Comparison of ENCODE assay signal across 21 cellular contexts in genomic region chr11:94106699-94107098, GRCh38.
"Had no signal": no experiment of that assay in that cellular context is flagged by ENCODE, and none has a peak within 500 bp of the region (broad histone marks: within the 10 kb centered on the region; RNA-seq: fewer than 3 reads in every experiment).

No MANE protein-coding gene starts in this region.

- H3K27me3 Mint-ChIP-seq: stimulated activated naive B cell treated with anti-CD40 and anti-IgM and Interleukin-4, amounts not matched to agents 10 μg/mL and 1 μg/mL and 100 μg/mL, for 72 hours had no signal

- ATAC-seq: esophagus mucosa; foreskin keratinocyte; left colon; mucosa of descending colon; natural killer cell treated with Interleukin-12 subunit alpha and Interleukin-12 subunit beta and Interleukin-15 and Interleukin-18, amount 100 ng/mL, for 72 hours; stimulated activated naive B cell treated with anti-CD40 and anti-IgM and Interleukin-4, amounts not matched to agents 10 μg/mL and 1 μg/mL and 100 μg/mL, for 72 hours had no signal

- H3K4me1 ChIP-seq: neural progenitor cell, stomach had no signal

- H3K36me3 ChIP-seq: neural progenitor cell, ovary, stomach had no signal

- H3K27ac Mint-ChIP-seq: natural killer cell treated with Interleukin-12 subunit alpha and Interleukin-12 subunit beta and Interleukin-15 and Interleukin-18, amount 100 ng/mL, for 72 hours; neural progenitor cell; stimulated activated naive B cell treated with anti-CD40 and anti-IgM and Interleukin-4, amounts not matched to agents 10 μg/mL and 1 μg/mL and 100 μg/mL, for 72 hours had no signal

- H3K4me1 Mint-ChIP-seq: central memory CD8-positive, alpha-beta T cell; neural progenitor cell; stimulated activated naive B cell treated with anti-CD40 and anti-IgM and Interleukin-4, amounts not matched to agents 10 μg/mL and 1 μg/mL and 100 μg/mL, for 72 hours had no signal

- DNase-seq: cortex of kidney; dorsolateral prefrontal cortex; effector CD8-positive, alpha-beta T cell; foreskin keratinocyte; hippocampal formation; left colon; mucosa of descending colon; nucleus accumbens; ovary; right cardiac atrium; stimulated activated CD4-positive, alpha-beta T cell treated with anti-CD3 and anti-CD28 coated beads, Interleukin-15, amount 100 ng/mL, for 24 hours; stimulated activated CD4-positive, alpha-beta T cell treated with anti-CD3 and anti-CD28 coated beads, Interleukin-1b, Interleukin-23, amount 100 ng/mL, for 48 hours; stimulated activated CD4-positive, alpha-beta T cell treated with anti-CD3 and anti-CD28 coated beads, Interleukin-4, amount 100 ng/mL, for 24 hours; stimulated activated naive B cell treated with anti-CD40 and anti-IgM and Interleukin-4, amounts not matched to agents 10 μg/mL and 1 μg/mL and 100 μg/mL, for 72 hours; stomach; substantia nigra; trophoblast cell had no signal

- H3K27me3 ChIP-seq: foreskin keratinocyte, neural progenitor cell, ovary, stomach had no signal

- H3K36me3 Mint-ChIP-seq: neural progenitor cell had no signal

- H3K4me3 ChIP-seq: dorsolateral prefrontal cortex, mucosa of descending colon, neural progenitor cell, ovary, stomach had no signal

- H3K9me3 ChIP-seq: mucosa of descending colon, ovary, stomach had no signal

- H3K4me3 Mint-ChIP-seq: central memory CD8-positive, alpha-beta T cell; natural killer cell treated with Interleukin-12 subunit alpha and Interleukin-12 subunit beta and Interleukin-15 and Interleukin-18, amount 100 ng/mL, for 72 hours; neural progenitor cell; stimulated activated naive B cell treated with anti-CD40 and anti-IgM and Interleukin-4, amounts not matched to agents 10 μg/mL and 1 μg/mL and 100 μg/mL, for 72 hours had no signal

- H3K9ac ChIP-seq: neural progenitor cell had no signal

- H3K4me2 ChIP-seq: neural progenitor cell had no signal

- H3K27ac ChIP-seq: dorsolateral prefrontal cortex, foreskin keratinocyte, neural progenitor cell, ovary, stomach had no signal

- H2AFZ ChIP-seq: neural progenitor cell had no signal
